In the genomic region with DNA sequence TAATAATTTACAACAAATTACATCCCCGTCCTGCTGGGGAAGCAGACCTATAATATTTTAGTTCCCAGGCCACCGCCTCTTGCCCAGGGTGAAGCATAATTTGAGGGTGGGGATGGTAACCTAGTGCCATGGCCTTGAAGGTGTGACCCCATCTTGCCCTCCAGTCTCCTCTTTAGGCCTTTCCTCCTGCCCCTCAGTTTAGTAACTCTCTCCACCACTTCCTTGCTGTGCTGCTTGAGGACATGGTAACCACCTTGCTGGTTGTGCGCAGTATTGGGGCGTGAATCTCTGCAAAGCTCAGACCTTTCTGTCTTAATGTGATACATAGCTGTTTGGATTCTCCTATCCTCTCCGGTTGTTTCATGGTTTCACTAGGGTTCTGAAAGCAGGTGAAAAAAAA, we compare ENCODE assay signal across 1 cellular context.
TF ChIP-seq lines count a peak whose summit lies in the region.

No MANE protein-coding gene starts in this region.

TF ChIP-seq in HCT116, 20 proteins besides CTCF, POLR2A, EP300 and RAD21:
- TF ChIP-seq, protein P1, sequence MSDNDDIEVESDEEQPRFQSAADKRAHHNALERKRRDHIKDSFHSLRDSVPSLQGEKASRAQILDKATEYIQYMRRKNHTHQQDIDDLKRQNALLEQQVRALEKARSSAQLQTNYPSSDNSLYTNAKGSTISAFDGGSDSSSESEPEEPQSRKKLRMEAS (IDR thresholded peaks at IDR 0.05): no peak
- no peak for TF ChIP-seq YY1 (IDR thresholded peaks at IDR 0.05; ENCODE audit: extremely low read depth, insufficient replicate concordance, low read depth, low read length)
- no peak for TF ChIP-seq ZNF274 (IDR thresholded peaks at IDR 0.05; ENCODE audit: low read depth, low read length)
- TF ChIP-seq POLR2AphosphoS5 (IDR thresholded peaks at IDR 0.05; ENCODE audit: low read depth, low read length): no peak
- no peak for TF ChIP-seq SRF (IDR thresholded peaks at IDR 0.05; ENCODE audit: low read depth)
- no peak for TF ChIP-seq CBX3 (IDR thresholded peaks at IDR 0.05; ENCODE audit: low read depth)
- TF ChIP-seq EZH2 (IDR thresholded peaks at IDR 0.05): no peak
- TF ChIP-seq, protein P2, sequence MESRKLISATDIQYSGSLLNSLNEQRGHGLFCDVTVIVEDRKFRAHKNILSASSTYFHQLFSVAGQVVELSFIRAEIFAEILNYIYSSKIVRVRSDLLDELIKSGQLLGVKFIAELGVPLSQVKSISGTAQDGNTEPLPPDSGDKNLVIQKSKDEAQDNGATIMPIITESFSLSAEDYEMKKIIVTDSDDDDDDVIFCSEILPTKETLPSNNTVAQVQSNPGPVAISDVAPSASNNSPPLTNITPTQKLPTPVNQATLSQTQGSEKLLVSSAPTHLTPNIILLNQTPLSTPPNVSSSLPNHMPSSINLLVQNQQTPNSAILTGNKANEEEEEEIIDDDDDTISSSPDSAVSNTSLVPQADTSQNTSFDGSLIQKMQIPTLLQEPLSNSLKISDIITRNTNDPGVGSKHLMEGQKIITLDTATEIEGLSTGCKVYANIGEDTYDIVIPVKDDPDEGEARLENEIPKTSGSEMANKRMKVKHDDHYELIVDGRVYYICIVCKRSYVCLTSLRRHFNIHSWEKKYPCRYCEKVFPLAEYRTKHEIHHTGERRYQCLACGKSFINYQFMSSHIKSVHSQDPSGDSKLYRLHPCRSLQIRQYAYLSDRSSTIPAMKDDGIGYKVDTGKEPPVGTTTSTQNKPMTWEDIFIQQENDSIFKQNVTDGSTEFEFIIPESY (IDR thresholded peaks at IDR 0.05; ENCODE audit: extremely low read depth, insufficient replicate concordance, low read length): no peak
- no peak for TF ChIP-seq SP1 (IDR thresholded peaks at IDR 0.05; ENCODE audit: low read depth)
- TF ChIP-seq, protein P3, sequence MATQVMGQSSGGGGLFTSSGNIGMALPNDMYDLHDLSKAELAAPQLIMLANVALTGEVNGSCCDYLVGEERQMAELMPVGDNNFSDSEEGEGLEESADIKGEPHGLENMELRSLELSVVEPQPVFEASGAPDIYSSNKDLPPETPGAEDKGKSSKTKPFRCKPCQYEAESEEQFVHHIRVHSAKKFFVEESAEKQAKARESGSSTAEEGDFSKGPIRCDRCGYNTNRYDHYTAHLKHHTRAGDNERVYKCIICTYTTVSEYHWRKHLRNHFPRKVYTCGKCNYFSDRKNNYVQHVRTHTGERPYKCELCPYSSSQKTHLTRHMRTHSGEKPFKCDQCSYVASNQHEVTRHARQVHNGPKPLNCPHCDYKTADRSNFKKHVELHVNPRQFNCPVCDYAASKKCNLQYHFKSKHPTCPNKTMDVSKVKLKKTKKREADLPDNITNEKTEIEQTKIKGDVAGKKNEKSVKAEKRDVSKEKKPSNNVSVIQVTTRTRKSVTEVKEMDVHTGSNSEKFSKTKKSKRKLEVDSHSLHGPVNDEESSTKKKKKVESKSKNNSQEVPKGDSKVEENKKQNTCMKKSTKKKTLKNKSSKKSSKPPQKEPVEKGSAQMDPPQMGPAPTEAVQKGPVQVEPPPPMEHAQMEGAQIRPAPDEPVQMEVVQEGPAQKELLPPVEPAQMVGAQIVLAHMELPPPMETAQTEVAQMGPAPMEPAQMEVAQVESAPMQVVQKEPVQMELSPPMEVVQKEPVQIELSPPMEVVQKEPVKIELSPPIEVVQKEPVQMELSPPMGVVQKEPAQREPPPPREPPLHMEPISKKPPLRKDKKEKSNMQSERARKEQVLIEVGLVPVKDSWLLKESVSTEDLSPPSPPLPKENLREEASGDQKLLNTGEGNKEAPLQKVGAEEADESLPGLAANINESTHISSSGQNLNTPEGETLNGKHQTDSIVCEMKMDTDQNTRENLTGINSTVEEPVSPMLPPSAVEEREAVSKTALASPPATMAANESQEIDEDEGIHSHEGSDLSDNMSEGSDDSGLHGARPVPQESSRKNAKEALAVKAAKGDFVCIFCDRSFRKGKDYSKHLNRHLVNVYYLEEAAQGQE (IDR thresholded peaks at IDR 0.05; ENCODE audit: low read depth): no peak
- TF ChIP-seq ZFX (IDR thresholded peaks at IDR 0.05): no peak
- TF ChIP-seq EZH2phosphoT487 (IDR thresholded peaks at IDR 0.05; ENCODE audit: borderline replicate concordance): no peak
- no peak for TF ChIP-seq FOSL1 (IDR thresholded peaks at IDR 0.05; ENCODE audit: low read depth)
- TF ChIP-seq TCF7L2 (IDR thresholded peaks at IDR 0.05; ENCODE audit: borderline replicate concordance, extremely low read depth, insufficient read depth, insufficient read length): no peak
- no peak for TF ChIP-seq JUND (IDR thresholded peaks at IDR 0.05)
- no peak for TF ChIP-seq CEBPB (IDR thresholded peaks at IDR 0.05; ENCODE audit: low read depth)
- TF ChIP-seq, protein P4, sequence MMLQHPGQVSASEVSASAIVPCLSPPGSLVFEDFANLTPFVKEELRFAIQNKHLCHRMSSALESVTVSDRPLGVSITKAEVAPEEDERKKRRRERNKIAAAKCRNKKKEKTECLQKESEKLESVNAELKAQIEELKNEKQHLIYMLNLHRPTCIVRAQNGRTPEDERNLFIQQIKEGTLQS (IDR thresholded peaks at IDR 0.05): no peak
- TF ChIP-seq SIN3A (IDR thresholded peaks at IDR 0.05; ENCODE audit: low read depth): no peak
- TF ChIP-seq ELF1 (IDR thresholded peaks at IDR 0.05; ENCODE audit: borderline replicate concordance, low read depth): no peak
- no peak for TF ChIP-seq EGR1 (IDR thresholded peaks at IDR 0.05; ENCODE audit: low read depth)
